2 cellular contexts compared by ENCODE assay signal in genomic region chr15:44565387-44566169, GRCh38.
TF ChIP-seq lines count a peak whose summit lies in the region.

No MANE protein-coding gene starts in this region.

TF ChIP-seq in GM12878, 131 proteins besides CTCF, POLR2A, EP300 and RAD21:
- TF ChIP-seq RELB (IDR thresholded peaks at IDR 0.05; ENCODE audit: low read depth): no peak
- TF ChIP-seq SUZ12 (IDR thresholded peaks at IDR 0.05; ENCODE audit: unreplicated experiment): no peak

TF ChIP-seq in HepG2, 621 proteins besides CTCF, POLR2A, EP300 and RAD21:
- no peak for TF ChIP-seq NR3C1 (CRISPR knock-in tag; IDR thresholded peaks at IDR 0.05)
- TF ChIP-seq ZNF674 (CRISPR knock-in tag; IDR thresholded peaks at IDR 0.05; ENCODE audit: low read depth): no peak
- no peak for TF ChIP-seq STAG1 (CRISPR knock-in tag; IDR thresholded peaks at IDR 0.05)
- TF ChIP-seq POLR2G (IDR thresholded peaks at IDR 0.05; ENCODE audit: low read depth, low read length): peak; percentile 55
- no peak for TF ChIP-seq ZFP41 (CRISPR knock-in tag; IDR thresholded peaks at IDR 0.05; ENCODE audit: borderline replicate concordance)
- no peak for TF ChIP-seq ZNF788 (CRISPR knock-in tag; IDR thresholded peaks at IDR 0.05; ENCODE audit: borderline replicate concordance)
- TF ChIP-seq ZNF256 (CRISPR knock-in tag; conservative IDR thresholded peaks at IDR 0.05): no peak
- TF ChIP-seq CCDC6 (CRISPR knock-in tag; IDR thresholded peaks at IDR 0.05): 0 out of 2 replicates have a peak, but pooled peaks have one; percentile 23
- no peak for TF ChIP-seq ZBTB7B (CRISPR knock-in tag; IDR thresholded peaks at IDR 0.05)
- no peak for TF ChIP-seq SNAPC5 (CRISPR knock-in tag; IDR thresholded peaks at IDR 0.05; ENCODE audit: borderline replicate concordance)
- TF ChIP-seq RBM22 (optimal IDR thresholded peaks at IDR 0.05; ENCODE audit: low read length): peak; percentile 47
- TF ChIP-seq ZNF260 (CRISPR knock-in tag; IDR thresholded peaks at IDR 0.05; ENCODE audit: borderline replicate concordance, low read depth): no peak
- no peak for TF ChIP-seq RERE (CRISPR knock-in tag; IDR thresholded peaks at IDR 0.05; ENCODE audit: low read depth)
- no peak for TF ChIP-seq CEBPB (IDR thresholded peaks at IDR 0.05; ENCODE audit: borderline replicate concordance, low read depth, low read length)
- TF ChIP-seq HOXA3 (CRISPR knock-in tag; IDR thresholded peaks at IDR 0.05): no peak
- TF ChIP-seq TEAD2 (CRISPR knock-in tag; IDR thresholded peaks at IDR 0.05): no peak
